Comparison of ENCODE assay signal across 8 cellular contexts in the genomic region with DNA sequence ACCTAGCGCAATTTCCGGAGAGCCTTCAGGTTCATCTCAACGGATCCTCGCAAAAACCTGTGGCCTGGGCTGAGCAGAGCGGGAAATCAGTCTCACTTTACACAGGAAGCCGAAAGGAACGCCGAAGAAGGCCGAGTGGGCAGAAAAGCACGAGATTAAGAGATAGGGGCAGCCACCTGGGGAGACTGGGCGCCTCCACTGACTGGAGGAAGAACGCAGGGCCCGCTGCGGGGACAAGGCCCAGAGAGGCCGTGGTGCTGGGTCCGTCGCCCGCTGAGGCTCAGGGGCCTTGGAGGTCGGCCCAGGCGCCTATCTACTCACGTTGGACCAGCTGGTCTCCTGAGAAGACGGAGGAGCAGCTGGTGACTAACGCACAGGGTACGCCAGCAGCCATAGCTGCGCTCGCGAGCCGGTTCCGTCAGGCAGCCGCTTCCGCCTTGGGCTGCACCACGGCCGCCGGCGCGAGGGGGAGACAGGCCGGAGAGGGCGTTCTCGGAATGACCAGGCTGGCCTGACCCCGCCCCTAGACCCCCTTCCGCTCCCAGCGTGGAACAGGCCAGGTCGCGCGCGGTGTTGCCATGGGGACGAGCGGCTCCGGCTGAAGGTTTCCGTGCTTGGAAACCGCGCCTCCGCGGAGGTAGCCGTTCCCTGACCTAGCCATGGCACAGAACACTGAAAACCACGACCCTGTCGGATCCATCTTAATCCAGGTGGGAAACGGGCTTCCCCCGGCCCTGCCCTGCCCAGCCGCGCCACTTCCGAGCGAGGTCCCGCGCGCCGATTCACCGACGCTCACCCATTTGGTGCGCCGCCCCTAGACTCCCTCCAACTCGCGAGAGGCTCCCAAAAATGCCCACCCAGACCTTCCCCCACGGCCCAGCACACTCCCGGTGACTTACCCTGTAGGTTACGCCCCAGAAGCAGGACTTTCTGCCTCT. TPM values are rescaled to one million over a fixed set of nuclear protein-coding genes. Genes with fewer than 3 reads are reported as not detected.
DNase-seq lines count a peak whose midpoint lies in the region; ATAC-seq and TF ChIP-seq lines count a peak whose summit lies in the region.

AAGAB (minus strand) TSS at position 424 of the 938 bp plus-strand sequence; CDS start at position 394, 30 bp downstream.
IQCH (plus strand) TSS at position 549 of the 938 bp plus-strand sequence; CDS start at position 660, 111 bp downstream.

- H3K27ac Mint-ChIP-seq in stimulated activated naive CD8-positive, alpha-beta T cell treated with anti-CD3 and anti-CD28 coated beads, Interleukin-15, amount 100 ng/mL, for 72 hours = peak within 1 kb of the TSS; percentile 97 to 98

- H3K9me3 ChIP-seq in HAP-1 (no peaks in the 10 kb centered on the region), MG63 (no peaks in the 10 kb centered on the region), neural cell (ENCODE audit: low read length) (no peaks in the 10 kb centered on the region)

- peak within 1 kb of the TSS; percentile 78 for H3K27ac ChIP-seq in neural cell (ENCODE audit: low read length)

- in situ Hi-C loops in G401 (cut with HindIII; ENCODE audit: low sequenced_read_pairs) (no loop called here), HAP-1 (cut with MboI; ENCODE audit: low sequenced_read_pairs) (no loop called here)

- H3K4me1 Mint-ChIP-seq in stimulated activated naive CD8-positive, alpha-beta T cell treated with anti-CD3 and anti-CD28 coated beads, Interleukin-15, amount 100 ng/mL, for 72 hours = peaks cover 47% of the 10 kb centered on the region

- peak within 1 kb of the TSS; percentile 81 for H3K9ac ChIP-seq in neural cell (ENCODE audit: low read length)

- H3K4me3 Mint-ChIP-seq in stimulated activated naive CD8-positive, alpha-beta T cell treated with anti-CD3 and anti-CD28 coated beads, Interleukin-15, amount 100 ng/mL, for 72 hours = peak within 1 kb of the TSS; percentile 97

- H3K27me3 Mint-ChIP-seq in stimulated activated naive CD8-positive, alpha-beta T cell treated with anti-CD3 and anti-CD28 coated beads, Interleukin-15, amount 100 ng/mL, for 72 hours = peaks cover 11% of the 10 kb centered on the region

- H3K4me1 ChIP-seq in HAP-1 = peaks cover 7% of the 10 kb centered on the region

- H3K36me3 ChIP-seq in HAP-1 (replicated peaks) (no peaks in the 10 kb centered on the region), MG63 (peaks cover 9% of the 10 kb centered on the region), neural cell (ENCODE audit: insufficient read depth, low read length) (no peaks in the 10 kb centered on the region)

- peak; percentile 97 for ATAC-seq in stimulated activated naive CD8-positive, alpha-beta T cell treated with anti-CD3 and anti-CD28 coated beads, Interleukin-15, amount 100 ng/mL, for 72 hours

- peak; percentile 53 for TF ChIP-seq RAD21 in neural cell (conservative IDR thresholded peaks at IDR 0.05)

- H3K79me2 ChIP-seq in neural cell (replicated peaks; ENCODE audit: insufficient read depth, low read length) = peaks cover 33% of the 10 kb centered on the region

- H3K4me2 ChIP-seq in neural cell (ENCODE audit: low read length) = peak within 1 kb of the TSS; percentile 81

- H3F3A ChIP-seq in neural cell (ENCODE audit: insufficient read depth, low read length, poor library complexity, severe bottlenecking) = peaks cover 5% of the 10 kb centered on the region

- H3K4me3 ChIP-seq in HAP-1 (peak within 1 kb of the TSS; percentile 95), MG63 (peak within 1 kb of the TSS; percentile 84), foreskin fibroblast (ENCODE audit: low read depth in 1 of 2, low read length in 2 of 2) (peak within 1 kb of the TSS; percentile 85 to 90), neural cell (ENCODE audit: low read length) (peak within 1 kb of the TSS; percentile 81)

- peak within 1 kb of the TSS; percentile 77 for H2AFZ ChIP-seq in neural cell (ENCODE audit: low read depth, low read length)

- DNase-seq in G401 (ENCODE audit: low spot score) = peak; percentile 94
- peak; percentile 97 to 100 for DNase-seq in HAP-1 (ENCODE audit: low spot score in 2 of 2)
- peak; percentile 99 for DNase-seq in MG63
- DNase-seq in SHP77 (lab: John Stamatoyannopoulos, UW) = peak; percentile 92
- DNase-seq in activated gamma-delta T cell treated with Interleukin-2 at 50 U/mL for 16 hours = peak; percentile 99
- peak; percentile 99 for DNase-seq in foreskin fibroblast
- DNase-seq in stimulated activated naive CD8-positive, alpha-beta T cell treated with anti-CD3 and anti-CD28 coated beads, Interleukin-15, amount 100 ng/mL, for 72 hours = peak; percentile 99

- peak; percentile 71 for TF ChIP-seq EP300 in neural cell (conservative IDR thresholded peaks at IDR 0.05; ENCODE audit: poor library complexity, severe bottlenecking)

- H3K9me2 ChIP-seq in neural cell (ENCODE audit: insufficient read depth, low read length) = no peaks in the 10 kb centered on the region

- TF ChIP-seq CTCF in foreskin fibroblast (IDR thresholded peaks at IDR 0.05; ENCODE audit: low read depth, low read length) = no peak
- peak; percentile 11 for TF ChIP-seq CTCF in neural cell (IDR thresholded peaks at IDR 0.05; ENCODE audit: poor library complexity, severe bottlenecking)

- H4K20me1 ChIP-seq in neural cell (ENCODE audit: insufficient read depth) = no peaks in the 10 kb centered on the region

- H3K27me3 ChIP-seq in HAP-1 (ENCODE audit: low read depth) = no peaks in the 10 kb centered on the region
- no peaks in the 10 kb centered on the region for H3K27me3 ChIP-seq in MG63
- H3K27me3 ChIP-seq in neural cell (ENCODE audit: insufficient read depth, low read depth, low read length) = no peaks in the 10 kb centered on the region

- H3K9me3 Mint-ChIP-seq in stimulated activated naive CD8-positive, alpha-beta T cell treated with anti-CD3 and anti-CD28 coated beads, Interleukin-15, amount 100 ng/mL, for 72 hours = no peaks in the 10 kb centered on the region

TF ChIP-seq in neural cell, 6 proteins besides CTCF, POLR2A, EP300 and RAD21:
- TF ChIP-seq SMC3 (conservative IDR thresholded peaks at IDR 0.05; ENCODE audit: poor library complexity) (peak; percentile 58), POLR2AphosphoS5 (IDR thresholded peaks at IDR 0.05) (peak; percentile 88), MXI1 (conservative IDR thresholded peaks at IDR 0.05; ENCODE audit: poor library complexity, severe bottlenecking) (peak; percentile 89), TAF1 (IDR thresholded peaks at IDR 0.05; ENCODE audit: low read depth) (peak; percentile 85), REST (IDR thresholded peaks at IDR 0.05; ENCODE audit: borderline replicate concordance) (peak; percentile 78), EZH2 (IDR thresholded peaks at IDR 0.05; ENCODE audit: borderline replicate concordance, insufficient read depth, low read length, poor library complexity, severe bottlenecking) (no peak)

RNA-seq across cellular contexts. Expression of gene AAGAB, which starts in this region (rescaled TPM):
- 110 and 118 TPM in 2 replicates for total RNA-seq in G401 (2014; rRNA removed; shearing (Covaris generic))
- total RNA-seq in MG63 (2014; rRNA removed; shearing (Covaris generic); ENCODE audit: low replicate concordance) = 63.7 and 68.1 TPM in 2 replicates
- 114 and 115 TPM in 2 replicates for polyA plus RNA-seq in neural cell
- 75.2 and 86.0 TPM in 2 replicates for polyA minus RNA-seq in neural cell

RNA-seq across cellular contexts. Expression of gene IQCH, which starts in this region (rescaled TPM):
- 6.8 and 10.1 TPM in 2 replicates for total RNA-seq in G401 (2014; rRNA removed; shearing (Covaris generic))
- 2.2 and 3.5 TPM in 2 replicates for total RNA-seq in MG63 (2014; rRNA removed; shearing (Covaris generic); ENCODE audit: low replicate concordance)
- 2.8 and 8.4 TPM in 2 replicates for polyA plus RNA-seq in neural cell
- polyA minus RNA-seq in neural cell = 8.3 and 9.0 TPM in 2 replicates

Comparison
In these comparisons a context has a peak if more than half of its experiments do, and no peak if none do; other contexts are left out.
1. Peak in every context shown above with its lines: DNase-seq, ATAC-seq, H3K4me3 ChIP-seq and H3K27ac ChIP-seq.